ENCODE assay signal across 14 cellular contexts in the genomic region with DNA sequence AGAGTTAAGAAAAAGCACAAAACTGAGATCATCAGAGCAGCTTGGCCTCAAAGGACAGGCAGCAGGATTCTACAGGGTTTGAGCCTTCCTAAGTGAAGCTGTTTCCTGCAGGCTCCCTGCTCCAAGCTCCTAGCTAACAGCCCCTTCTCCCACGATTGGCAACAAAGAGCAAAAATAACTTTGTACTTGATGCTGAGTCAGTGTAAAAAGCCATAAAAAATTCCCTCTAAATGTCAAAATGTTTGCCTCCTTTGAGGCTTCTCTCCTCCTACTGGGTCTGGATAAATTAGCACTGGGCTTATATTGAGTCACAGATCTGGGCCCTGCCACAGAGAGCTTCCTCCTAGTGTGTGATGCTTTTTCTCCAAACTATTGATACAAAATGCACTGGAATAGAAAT.
DNase-seq lines count a peak whose midpoint lies in the region; ATAC-seq, FAIRE-seq and TF ChIP-seq lines count a peak whose summit lies in the region.
"Had no signal": no experiment of that assay in that cellular context is flagged by ENCODE, and none has a peak within 500 bp of the region (broad histone marks: within the 10 kb centered on the region; RNA-seq: fewer than 3 reads in every experiment).

No MANE protein-coding gene starts in this region.

- no peaks in the 10 kb centered on the region for H3K36me3 ChIP-seq in mucosa of descending colon (ENCODE audit: low read depth)
- H3K36me3 ChIP-seq in adrenal gland (replicated peaks in 1 of 2) = no peaks in the 10 kb centered on the region

- no peaks in the 10 kb centered on the region for H3K27me3 ChIP-seq in adrenal gland
- H3K27me3 ChIP-seq: foreskin keratinocyte had no signal

- H3K4me1 ChIP-seq in mucosa of descending colon (ENCODE audit: low read depth) = no peaks in the 10 kb centered on the region
- H3K4me1 ChIP-seq in adrenal gland (replicated peaks in 1 of 2) = no peaks in the 10 kb centered on the region

- peak; percentile 24 for ATAC-seq in mucosa of descending colon
- ATAC-seq in HG03354 (IDR thresholded peaks at IDR 0.05; ENCODE audit: poor library complexity, severe bottlenecking, unreplicated experiment) = no peak
- ATAC-seq in HG03095 (IDR thresholded peaks at IDR 0.05; ENCODE audit: unreplicated experiment) = no peak

- FAIRE-seq in endometrium (lab: Jason Lieb, UNC) = peak; percentile 83
- FAIRE-seq: kidney had no signal

- intact Hi-C loops in mucosa of descending colon (cut with DNase I, micrococcal nuclease) (no loop called here), adrenal gland (cut with DNase I) (no loop called here)

- DNase-seq in A172 (ENCODE audit: low spot score) (peak; percentile 22), HT1080 (ENCODE audit: low read depth) (peak; percentile 60), mucosa of descending colon (no peak), adrenal gland (no peak), NCI-H1048 (lab: John Stamatoyannopoulos, UW) (no peak)
- DNase-seq: activated CD4-positive, alpha-beta T cell treated with anti-CD3 and anti-CD28 coated beads, Interleukin-2, amount 50 U/mL, for 4 hours; activated gamma-delta T cell treated with Interleukin-2 at 50 U/mL for 16 hours; AML-193; foreskin keratinocyte; kidney; T-helper 2 cell had no signal

- H3K9me3 ChIP-seq in mucosa of descending colon = no peaks in the 10 kb centered on the region
- no peaks in the 10 kb centered on the region for H3K9me3 ChIP-seq in adrenal gland (replicated peaks in 1 of 3)

- no peak for TF ChIP-seq CTCF in mucosa of descending colon (IDR thresholded peaks at IDR 0.05)
- no peak for TF ChIP-seq CTCF in adrenal gland (IDR thresholded peaks at IDR 0.05)

- 11 to 39% (median 19%) methylated on average over 1 of the region's 1 CpG for whole genome bisulfite sequencing in adrenal gland, 4 donors

- H3K27ac ChIP-seq in adrenal gland = no peak overlapping the region
- H3K27ac ChIP-seq: foreskin keratinocyte had no signal

- TF ChIP-seq POLR2A in adrenal gland (IDR thresholded peaks at IDR 0.05) = no peak

- H3K4me3 ChIP-seq in mucosa of descending colon (no peak overlapping the region), adrenal gland (no peak overlapping the region)

Comparison
In these comparisons a context has a peak if more than half of its experiments do, and no peak if none do; other contexts are left out.
1. DNase-seq: peak in A172 (single experiment) and HT1080 (single experiment); none in mucosa of descending colon (0 of 3), adrenal gland (0 of 7) and NCI-H1048 (single experiment).